ENCODE assay signal across 20 cellular contexts in the genomic region with DNA sequence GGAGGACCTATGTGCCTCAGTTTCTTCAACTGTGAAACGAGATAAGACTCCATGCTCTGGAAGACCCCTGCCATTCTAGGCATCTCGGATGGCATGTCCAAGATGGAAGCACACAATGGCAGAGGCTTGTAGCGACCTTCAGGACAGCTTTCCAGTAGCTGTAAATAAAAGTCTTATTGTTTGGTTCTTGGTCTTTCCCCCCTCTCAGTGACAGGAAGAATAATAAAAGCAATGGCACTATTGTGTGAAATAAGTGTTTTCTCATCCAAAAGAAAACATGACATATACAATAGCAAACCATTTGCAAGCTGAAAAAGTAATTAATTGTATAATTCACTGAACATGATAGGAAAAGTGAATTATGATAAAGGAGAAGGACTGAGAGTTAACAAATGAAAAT. TPM values are rescaled to one million over a fixed set of nuclear protein-coding genes. Genes with fewer than 3 reads are reported as not detected.
DNase-seq lines count a peak whose midpoint lies in the region; ATAC-seq and TF ChIP-seq lines count a peak whose summit lies in the region.
"Had no signal": no experiment of that assay in that cellular context is flagged by ENCODE, and none has a peak within 500 bp of the region (broad histone marks: within the 10 kb centered on the region; RNA-seq: fewer than 3 reads in every experiment).

No MANE protein-coding gene starts in this region.

- no peak for TF ChIP-seq EP300 in ovary (IDR thresholded peaks at IDR 0.05)

- H3K79me2 ChIP-seq in DOHH2 (ENCODE audit: control insufficient read depth, low read length), result peaks cover 35% of the 10 kb centered on the region
- H3K79me2 ChIP-seq: parathyroid adenoma had no signal

- TF ChIP-seq POLR2A in ovary (IDR thresholded peaks at IDR 0.05), result no peak

- no peaks in the 10 kb centered on the region for H3K27me3 ChIP-seq in DOHH2 (ENCODE audit: control insufficient read depth, low read length)
- no peaks in the 10 kb centered on the region for H3K27me3 ChIP-seq in naive thymus-derived CD4-positive, alpha-beta T cell (ENCODE audit: control insufficient read depth in 2 of 2, insufficient read depth in 2 of 2, low read length in 2 of 2)
- no peaks in the 10 kb centered on the region for H3K27me3 ChIP-seq in ovary
- H3K27me3 ChIP-seq: SJSA1 had no signal

- H3K4me3 Mint-ChIP-seq in activated naive CD8-positive, alpha-beta T cell, result peak overlapping the region; percentile 96
- H3K4me3 Mint-ChIP-seq in naive thymus-derived CD4-positive, alpha-beta T cell, result peak overlapping the region; percentile 4 to 95 (median 63)

- H3K4me1 ChIP-seq in DOHH2 (ENCODE audit: control insufficient read depth, low read length) (peaks cover 67% of the 10 kb centered on the region), ovary (ENCODE audit: insufficient read depth) (no peaks in the 10 kb centered on the region)
- H3K4me1 ChIP-seq in naive thymus-derived CD4-positive, alpha-beta T cell (ENCODE audit: control insufficient read depth in 2 of 2, insufficient read depth in 2 of 2, low read length in 2 of 2), result peaks cover 36 to 44% of the 10 kb centered on the region in 2 donors
- H3K4me1 ChIP-seq: parathyroid adenoma had no signal

- CTCF ChIA-PET in naive thymus-derived CD4-positive, alpha-beta T cell (lab: Charles Lee), result interaction anchor here (0.6 to 1.4 kb wide), 4 partner anchors 9 to 427 kb away, joined by 3 to 5 read pairs (median 4); no protein-coding TSS in a partner anchor

- no peaks in the 10 kb centered on the region for H3K27me3 Mint-ChIP-seq in activated naive CD8-positive, alpha-beta T cell
- peaks cover 0 to 2% (median 0%) of the 10 kb centered on the region in 5 donors for H3K27me3 Mint-ChIP-seq in naive thymus-derived CD4-positive, alpha-beta T cell
- H3K27me3 Mint-ChIP-seq: activated CD4-positive, alpha-beta T cell treated with anti-CD3 and anti-CD28 coated beads, Interleukin-2, amount 10 ng/mL, durations not matched to agents 7 days and 5 days; effector memory CD8-positive, alpha-beta T cell had no signal

- H3K4me2 ChIP-seq in DOHH2 (ENCODE audit: low read length), result peak overlapping the region; percentile 100

- no peaks in the 10 kb centered on the region for H4K20me1 ChIP-seq in DOHH2 (ENCODE audit: control insufficient read depth, insufficient read depth, low read depth, low read length)

- WGBS in ovary, 3 donors, result 48 to 88% (median 71%) methylated on average over 3 of the region's 3 CpGs

- H3K9me3 ChIP-seq in DOHH2 (ENCODE audit: control insufficient read depth, insufficient read depth, low read length) (peaks cover 3% of the 10 kb centered on the region; the same call in 1 of the 2 replicates), ovary (no peaks in the 10 kb centered on the region)
- H3K9me3 ChIP-seq in naive thymus-derived CD4-positive, alpha-beta T cell (ENCODE audit: control insufficient read depth in 2 of 3, low read length in 3 of 3), result no peaks in the 10 kb centered on the region
- H3K9me3 ChIP-seq: lower lobe of right lung, SJSA1 had no signal

- DNase-seq in NCI-H146 (lab: John Stamatoyannopoulos, UW) (peak; percentile 36), NCI-H146 treated with DMSO at 0.1 percent for 48 hours (lab: John Stamatoyannopoulos, UW; ENCODE audit: unreplicated experiment) (no peak), ovary (no peak)
- no peak for DNase-seq in naive thymus-derived CD4-positive, alpha-beta T cell
- DNase-seq in stimulated activated naive CD4-positive, alpha-beta T cell treated with Interleukin-2 at 50 U/mL for 16 hours (lab: John Stamatoyannopoulos, UW), result no peak
- DNase-seq: activated CD4-positive, alpha-beta T cell treated with anti-CD3 and anti-CD28 coated beads, Interleukin-2, amount 10 ng/mL, durations not matched to agents 7 days and 5 days; central memory CD4-positive, alpha-beta T cell; DMS 273 treated with DMSO at 0.1 percent for 48 hours; effector memory CD8-positive, alpha-beta T cell; GDM1; HCEC 1CT; lower lobe of right lung; stimulated activated CD4-positive, alpha-beta T cell treated with anti-CD3 and anti-CD28 coated beads, Interleukin-2, amount 100 ng/mL, for 48 hours had no signal

- H3K36me3 ChIP-seq in DOHH2 (ENCODE audit: control insufficient read depth, low read length) (peaks cover 31% of the 10 kb centered on the region), ovary (no peaks in the 10 kb centered on the region)
- no peaks in the 10 kb centered on the region for H3K36me3 ChIP-seq in naive thymus-derived CD4-positive, alpha-beta T cell (ENCODE audit: control insufficient read depth in 2 of 3, insufficient read depth in 3 of 3, low read length in 3 of 3)
- H3K36me3 ChIP-seq: lower lobe of right lung, SJSA1 had no signal

- H3K27ac ChIP-seq in DOHH2 (ENCODE audit: low read depth, low read length) (peak overlapping the region; percentile 100), ovary (no peak overlapping the region)
- H3K27ac ChIP-seq in naive thymus-derived CD4-positive, alpha-beta T cell (ENCODE audit: low read depth, low read length), result peak overlapping the region; percentile 89
- H3K27ac ChIP-seq: 22Rv1, lower lobe of right lung, parathyroid adenoma, SJSA1 had no signal

- H3F3A ChIP-seq in DOHH2 (ENCODE audit: control insufficient read depth, insufficient read depth), result peaks cover 30% of the 10 kb centered on the region

- H3K9me2 ChIP-seq in DOHH2 (replicated peaks; ENCODE audit: control insufficient read depth, low read length), result no peaks in the 10 kb centered on the region

- TF ChIP-seq CTCF in DOHH2 (IDR thresholded peaks at IDR 0.05; ENCODE audit: low read depth, low read length, poor library complexity, severe bottlenecking) (no peak), ovary (IDR thresholded peaks at IDR 0.05) (no peak)

- H3K4me3 ChIP-seq in DOHH2 (ENCODE audit: low read length) (peak overlapping the region; percentile 97), ovary (no peak overlapping the region)
- no peak overlapping the region for H3K4me3 ChIP-seq in naive thymus-derived CD4-positive, alpha-beta T cell (ENCODE audit: low read length)
- H3K4me3 ChIP-seq: K562, lower lobe of right lung, SJSA1 had no signal

- no peak for ATAC-seq in naive thymus-derived CD4-positive, alpha-beta T cell
- ATAC-seq in HG02840 (IDR thresholded peaks at IDR 0.05; ENCODE audit: low FRiP score, unreplicated experiment), result no peak
- ATAC-seq: effector memory CD8-positive, alpha-beta T cell; K562; lower lobe of right lung had no signal

- H3K36me3 Mint-ChIP-seq in activated naive CD8-positive, alpha-beta T cell, result peaks cover 13% of the 10 kb centered on the region
- peaks cover 3 to 30% (median 6%) of the 10 kb centered on the region in 5 donors for H3K36me3 Mint-ChIP-seq in naive thymus-derived CD4-positive, alpha-beta T cell

- H3K27ac Mint-ChIP-seq in activated naive CD8-positive, alpha-beta T cell, result peak overlapping the region; percentile 100
- peak overlapping the region; percentile 57 to 99 (median 96) for H3K27ac Mint-ChIP-seq in naive thymus-derived CD4-positive, alpha-beta T cell

- POLR2A ChIA-PET in naive thymus-derived CD4-positive, alpha-beta T cell (lab: Charles Lee), result interaction anchor here (1.2 to 15.4 kb wide), 8 partner anchors 9 to 173 kb away, joined by 3 to 393 read pairs (median 5); partner anchors contain the start of genes CD47 and HHLA2

- H3K9me3 Mint-ChIP-seq in activated naive CD8-positive, alpha-beta T cell (ENCODE audit: low read depth), result peaks cover 3% of the 10 kb centered on the region
- peaks cover 0 to 7% (median 2%) of the 10 kb centered on the region in 11 donors for H3K9me3 Mint-ChIP-seq in naive thymus-derived CD4-positive, alpha-beta T cell

- intact Hi-C loops in naive thymus-derived CD4-positive, alpha-beta T cell (cut with micrococcal nuclease), result loop anchor here in 1 of 2 donors (10.0 kb wide), 3 partner anchors 471 to 701 kb away; partner anchors contain the start of genes BBX and TRAT1
- intact Hi-C loops in ovary (cut with DNase I), result no loop called here

- peaks cover 72% of the 10 kb centered on the region for H3K4me1 Mint-ChIP-seq in activated naive CD8-positive, alpha-beta T cell (ENCODE audit: low read depth)
- H3K4me1 Mint-ChIP-seq in naive thymus-derived CD4-positive, alpha-beta T cell, result peaks cover 45 to 83% (median 65%) of the 10 kb centered on the region in 7 donors

RNA-seq across cellular contexts. Expression of gene CD47, which starts 32.5 kb away (rescaled TPM):
- 100 to 1,000 TPM; 130 to 232 (median 136) TPM for total RNA-seq in naive thymus-derived CD4-positive, alpha-beta T cell
- 100 to 1,000 TPM; 171 to 186 TPM for polyA plus RNA-seq in naive thymus-derived CD4-positive, alpha-beta T cell
- total RNA-seq in ovary, result 100 to 1,000 TPM in 1 of 7 donors, 10 to 100 TPM in 6; 48.9 to 137 (median 55.8) TPM
- 100 to 1,000 TPM in 1 of 2 donors, 10 to 100 TPM in 1; 24.1 to 148 TPM for polyA plus RNA-seq in ovary

Comparison
In these comparisons a context has a peak if more than half of its experiments do, and no peak if none do; other contexts are left out.
1. H3K27ac ChIP-seq: peak in DOHH2 (single experiment) and naive thymus-derived CD4-positive, alpha-beta T cell (single experiment); none in ovary (0 of 2).